Comparison of ENCODE assay signal across 4 cellular contexts in the genomic region with DNA sequence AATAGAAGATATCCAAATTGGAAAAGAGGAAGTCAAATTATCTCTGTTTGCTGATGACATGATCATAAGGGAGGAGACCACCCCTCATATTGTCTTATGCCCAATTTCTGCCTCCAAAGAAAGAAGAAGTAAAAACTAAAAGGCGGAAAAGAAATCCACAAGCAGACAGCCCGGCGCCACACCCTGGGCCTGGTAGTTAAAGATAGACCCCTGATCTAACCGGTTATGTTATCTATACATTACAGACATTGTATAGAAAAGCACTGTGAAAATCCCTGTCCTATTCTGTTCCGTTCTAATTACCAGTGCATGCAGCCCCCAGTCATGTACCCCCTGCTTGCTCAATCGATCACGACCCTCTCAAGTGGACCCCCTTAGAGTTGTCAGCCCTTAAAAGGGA. TPM values are rescaled to one million over a fixed set of nuclear protein-coding genes. Genes with fewer than 3 reads are reported as not detected.
"Had no signal": no experiment of that assay in that cellular context is flagged by ENCODE, and none has a peak within 500 bp of the region (broad histone marks: within the 10 kb centered on the region; RNA-seq: fewer than 3 reads in every experiment).

No MANE protein-coding gene starts in this region.

RNA-seq across cellular contexts. Expression of a gene that starts 22.8 kb away (rescaled TPM):
- total RNA-seq: HepG2, HT-29, IMR-90 had no signal
- polyA plus RNA-seq: IgD-negative memory B cell had no signal
